ENCODE assay signal across 20 cellular contexts in the genomic region with DNA sequence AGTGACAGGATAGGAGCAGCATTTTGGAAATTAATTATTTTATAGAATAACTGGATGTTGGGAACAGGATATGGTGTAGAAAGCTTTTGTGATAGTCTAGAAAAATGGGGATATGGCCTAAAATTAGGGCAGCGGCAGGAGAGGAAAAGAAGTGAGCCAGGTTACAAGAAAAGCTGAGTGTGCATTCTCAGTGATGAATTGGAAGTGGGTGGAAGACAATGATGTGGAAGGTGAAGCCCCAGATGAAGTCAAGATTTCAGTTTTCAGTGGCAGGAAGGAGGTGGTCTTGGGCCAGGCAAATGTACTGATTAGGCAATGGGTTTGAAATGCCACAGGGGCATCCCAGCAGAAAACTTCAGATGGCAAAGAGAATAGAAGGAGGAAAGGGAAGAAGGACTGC. TPM values are rescaled to one million over a fixed set of nuclear protein-coding genes. Genes with fewer than 3 reads are reported as not detected.
DNase-seq lines count a peak whose midpoint lies in the region; ATAC-seq and TF ChIP-seq lines count a peak whose summit lies in the region.
"Had no signal": no experiment of that assay in that cellular context is flagged by ENCODE, and none has a peak within 500 bp of the region (broad histone marks: within the 10 kb centered on the region; RNA-seq: fewer than 3 reads in every experiment).

No MANE protein-coding gene starts in this region.

- ATAC-seq in GM23338: no peak
- ATAC-seq in GM19467 (IDR thresholded peaks at IDR 0.05; ENCODE audit: unreplicated experiment): no peak
- ATAC-seq: HCT116, SK-N-SH treated with all-trans-retinoic acid at 6 μM for 48 hours had no signal

- WGBS in prostate gland: 85% methylated on average over 1 of the region's 1 CpG

- peak overlapping the region; percentile 1; the same call in 1 of the 3 replicates for H3K4me3 Mint-ChIP-seq in GM23338

- intact Hi-C loops in prostate gland (cut with DNase I): no loop called here

- no peaks in the 10 kb centered on the region for H3K79me2 ChIP-seq in GM23338 (replicated peaks; ENCODE audit: insufficient read depth)

- peak overlapping the region; percentile 29 for H3K27ac Mint-ChIP-seq in GM23338

- H3K9ac ChIP-seq in iPS-18a (ENCODE audit: low read length): no peak overlapping the region

- DNase-seq in GM23338 (ENCODE audit: low spot score): no peak
- DNase-seq in prostate gland (ENCODE audit: low spot score): no peak
- DNase-seq in glomerular visceral epithelial cell (ENCODE audit: extremely low spot score): no peak
- no peak for DNase-seq in DMS153 (lab: John Stamatoyannopoulos, UW)
- DNase-seq: BE2C, Calu3, GOT3, KG1, MG63, NCI-H1105 treated with DMSO at 0.1 percent for 48 hours, NCI-H146, NCI-H2029, NCI-H446, NCI-H524 treated with DMSO at 0.1 percent for 48 hours, NCI-H774 had no signal

- no peaks in the 10 kb centered on the region for H4K20me1 ChIP-seq in GM23338 (replicated peaks; ENCODE audit: insufficient read depth)

- no peaks in the 10 kb centered on the region for H3K9me3 ChIP-seq in iPS-18a (ENCODE audit: control insufficient read depth, low read depth, low read length)
- H3K9me3 ChIP-seq in prostate gland: no peaks in the 10 kb centered on the region
- H3K9me3 ChIP-seq: BE2C, MG63 had no signal

- peaks cover 26% of the 10 kb centered on the region for H3K4me1 Mint-ChIP-seq in GM23338

- TF ChIP-seq POLR2A in prostate gland (IDR thresholded peaks at IDR 0.05): no peak

- no peaks in the 10 kb centered on the region for H3F3A ChIP-seq in GM23338 (replicated peaks; ENCODE audit: low read depth)

- H3K27ac ChIP-seq in GM23338 (ENCODE audit: low read depth) (no peak overlapping the region), VCaP (peak overlapping the region; percentile 100), iPS-18a (ENCODE audit: low read length) (no peak overlapping the region), prostate gland (peak overlapping the region; percentile 31 to 74)

- no peaks in the 10 kb centered on the region for H3K9me3 Mint-ChIP-seq in GM23338

- no peaks in the 10 kb centered on the region for H3K27me3 ChIP-seq in GM23338 (ENCODE audit: insufficient read depth)
- H3K27me3 ChIP-seq in iPS-18a (ENCODE audit: control insufficient read depth, insufficient read depth, low read length): no peaks in the 10 kb centered on the region
- H3K27me3 ChIP-seq in prostate gland (replicated peaks; ENCODE audit: insufficient read depth): no peaks in the 10 kb centered on the region
- H3K27me3 ChIP-seq: BE2C, MG63 had no signal

- H2AFZ ChIP-seq in GM23338: peak overlapping the region; percentile 29; the same call in 1 of the 2 replicates

- no peaks in the 10 kb centered on the region for H3K36me3 Mint-ChIP-seq in GM23338 (ENCODE audit: low read depth)

- TF ChIP-seq CTCF in GM23338 (conservative IDR thresholded peaks at IDR 0.05; ENCODE audit: low read depth in 2 of 2) (no peak), VCaP (conservative IDR thresholded peaks at IDR 0.05) (no peak), prostate gland (IDR thresholded peaks at IDR 0.05) (no peak)

- H3K36me3 ChIP-seq in GM23338 (ENCODE audit: insufficient read depth): no peaks in the 10 kb centered on the region
- no peaks in the 10 kb centered on the region for H3K36me3 ChIP-seq in iPS-18a (ENCODE audit: control insufficient read depth, low read depth, low read length)
- H3K36me3 ChIP-seq in prostate gland: peaks cover 3 to 12% of the 10 kb centered on the region in 2 donors
- H3K36me3 ChIP-seq: BE2C, MG63 had no signal

- H3K4me1 ChIP-seq in GM23338 (ENCODE audit: insufficient read depth) (peaks cover 16% of the 10 kb centered on the region), iPS-18a (ENCODE audit: control insufficient read depth, low read depth, low read length) (peaks cover 21% of the 10 kb centered on the region), prostate gland (replicated peaks) (no peaks in the 10 kb centered on the region)
- H3K4me1 ChIP-seq: BE2C had no signal

- peak overlapping the region; percentile 25 for H3K4me2 ChIP-seq in GM23338

- H3K27me3 Mint-ChIP-seq in GM23338 (ENCODE audit: insufficient read depth, low read depth, poor library complexity): no peaks in the 10 kb centered on the region

- no peaks in the 10 kb centered on the region for H3K9me2 ChIP-seq in GM23338 (ENCODE audit: insufficient read depth)

- H3K4me3 ChIP-seq in GM23338: no peak overlapping the region
- H3K4me3 ChIP-seq in iPS-18a (ENCODE audit: low read length): peak overlapping the region; percentile 3
- no peak overlapping the region for H3K4me3 ChIP-seq in prostate gland
- H3K4me3 ChIP-seq: MG63 had no signal

TF ChIP-seq in GM23338, 12 proteins besides CTCF, POLR2A, EP300 and RAD21:
- TF ChIP-seq CREB1 (CRISPR knock-in tag; IDR thresholded peaks at IDR 0.05; ENCODE audit: low read depth) (no peak), EZH2phosphoT487 (IDR thresholded peaks at IDR 0.05; ENCODE audit: unreplicated experiment) (no peak), JUNB (IDR thresholded peaks at IDR 0.05; ENCODE audit: unreplicated experiment) (no peak), STAT1 (IDR thresholded peaks at IDR 0.05; ENCODE audit: unreplicated experiment) (no peak), ZNF114 (CRISPR knock-in tag; IDR thresholded peaks at IDR 0.05) (no peak), EZH2 (IDR thresholded peaks at IDR 0.05; ENCODE audit: low read depth, unreplicated experiment) (no peak), ZNF331 (CRISPR knock-in tag; IDR thresholded peaks at IDR 0.05; ENCODE audit: low read depth) (no peak)
- TF ChIP-seq, protein P1, sequence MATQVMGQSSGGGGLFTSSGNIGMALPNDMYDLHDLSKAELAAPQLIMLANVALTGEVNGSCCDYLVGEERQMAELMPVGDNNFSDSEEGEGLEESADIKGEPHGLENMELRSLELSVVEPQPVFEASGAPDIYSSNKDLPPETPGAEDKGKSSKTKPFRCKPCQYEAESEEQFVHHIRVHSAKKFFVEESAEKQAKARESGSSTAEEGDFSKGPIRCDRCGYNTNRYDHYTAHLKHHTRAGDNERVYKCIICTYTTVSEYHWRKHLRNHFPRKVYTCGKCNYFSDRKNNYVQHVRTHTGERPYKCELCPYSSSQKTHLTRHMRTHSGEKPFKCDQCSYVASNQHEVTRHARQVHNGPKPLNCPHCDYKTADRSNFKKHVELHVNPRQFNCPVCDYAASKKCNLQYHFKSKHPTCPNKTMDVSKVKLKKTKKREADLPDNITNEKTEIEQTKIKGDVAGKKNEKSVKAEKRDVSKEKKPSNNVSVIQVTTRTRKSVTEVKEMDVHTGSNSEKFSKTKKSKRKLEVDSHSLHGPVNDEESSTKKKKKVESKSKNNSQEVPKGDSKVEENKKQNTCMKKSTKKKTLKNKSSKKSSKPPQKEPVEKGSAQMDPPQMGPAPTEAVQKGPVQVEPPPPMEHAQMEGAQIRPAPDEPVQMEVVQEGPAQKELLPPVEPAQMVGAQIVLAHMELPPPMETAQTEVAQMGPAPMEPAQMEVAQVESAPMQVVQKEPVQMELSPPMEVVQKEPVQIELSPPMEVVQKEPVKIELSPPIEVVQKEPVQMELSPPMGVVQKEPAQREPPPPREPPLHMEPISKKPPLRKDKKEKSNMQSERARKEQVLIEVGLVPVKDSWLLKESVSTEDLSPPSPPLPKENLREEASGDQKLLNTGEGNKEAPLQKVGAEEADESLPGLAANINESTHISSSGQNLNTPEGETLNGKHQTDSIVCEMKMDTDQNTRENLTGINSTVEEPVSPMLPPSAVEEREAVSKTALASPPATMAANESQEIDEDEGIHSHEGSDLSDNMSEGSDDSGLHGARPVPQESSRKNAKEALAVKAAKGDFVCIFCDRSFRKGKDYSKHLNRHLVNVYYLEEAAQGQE (IDR thresholded peaks at IDR 0.05; ENCODE audit: unreplicated experiment): no peak

RNA-seq across cellular contexts. Expression of a gene that starts 33.6 kb away (rescaled TPM):
- 3.5 and 5.4 TPM in 2 replicates for total RNA-seq in GM23338 (2014; rRNA removed; shearing (Covaris generic))
- 0.68 and 1.1 TPM in 2 replicates for polyA plus RNA-seq in GM23338 (2016; fragmentation: Nextera tagmentation; extraction: Ambion mirVana)
- total RNA-seq in prostate gland: over 10,000 TPM in 1 of 2 donors, 1,000 to 10,000 TPM in 1; 1,778 to 14,359 TPM

Comparison
In these comparisons a context has a peak if more than half of its experiments do, and no peak if none do; other contexts are left out.
1. H3K27ac ChIP-seq: peak in VCaP (single experiment) and prostate gland (2 of 2); none in GM23338 (single experiment) and iPS-18a (single experiment).
2. RNA of a gene that starts 33.6 kb away (total RNA-seq): 1,778 to 14,359 TPM in prostate gland; 3.5 to 5.4 TPM in GM23338; every median in the first group is over 100 times any median in the second.